Comparison of ENCODE assay signal across 16 cellular contexts in the genomic region with DNA sequence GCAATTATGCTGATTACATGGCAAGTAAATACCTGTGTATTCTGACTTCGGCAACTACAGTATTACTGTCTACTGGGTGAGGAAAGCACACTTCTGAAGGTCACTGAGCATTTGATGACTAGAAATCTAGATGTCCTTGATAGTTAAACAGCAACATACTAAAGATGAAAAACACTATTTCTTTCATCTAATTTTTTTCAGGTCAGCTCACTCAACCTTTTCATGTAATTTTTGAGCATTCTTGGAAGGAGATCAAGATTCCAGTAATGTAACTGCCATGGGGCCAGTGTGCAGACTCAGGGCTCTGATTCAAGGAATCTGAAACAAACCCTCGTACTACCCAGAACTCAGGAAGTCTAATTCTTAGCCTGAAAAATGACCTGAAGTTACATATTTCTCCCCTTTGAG.
DNase-seq lines count a peak whose midpoint lies in the region; ATAC-seq and TF ChIP-seq lines count a peak whose summit lies in the region.
"Had no signal": no experiment of that assay in that cellular context is flagged by ENCODE, and none has a peak within 500 bp of the region (broad histone marks: within the 10 kb centered on the region; RNA-seq: fewer than 3 reads in every experiment).

No MANE protein-coding gene starts in this region.

- TF ChIP-seq CTCF in cardiac fibroblast (IDR thresholded peaks at IDR 0.05; ENCODE audit: low read depth, low read length), result no peak
- no peak for TF ChIP-seq CTCF in sigmoid colon (IDR thresholded peaks at IDR 0.05)

- H3K4me1 Mint-ChIP-seq in natural killer cell treated with Interleukin-12 subunit alpha and Interleukin-12 subunit beta and Interleukin-15 and Interleukin-18, amount 100 ng/mL, for 72 hours (ENCODE audit: low read depth in 2 of 2), result peaks cover 46 to 52% of the 10 kb centered on the region in 2 donors

- peaks cover 39% of the 10 kb centered on the region for H3K4me1 ChIP-seq in SJSA1 (replicated peaks)
- peaks cover 0 to 21% (median 17%) of the 10 kb centered on the region in 4 donors for H3K4me1 ChIP-seq in sigmoid colon
- H3K4me1 ChIP-seq: neural progenitor cell had no signal

- H3K9me3 ChIP-seq in SJSA1 (replicated peaks) (0 out of 2 replicates have a peak, but pooled peaks cover 5% of the 10 kb centered on the region), sigmoid colon (no peaks in the 10 kb centered on the region)

- H3K4me3 ChIP-seq in SJSA1 (no peak overlapping the region), cardiac fibroblast (replicated peaks in 1 of 2; ENCODE audit: low read depth in 2 of 2, low read length in 2 of 2) (no peak overlapping the region), sigmoid colon (no peak overlapping the region)
- H3K4me3 ChIP-seq: adrenal gland, heart right ventricle, neural progenitor cell, spleen had no signal

- no peaks in the 10 kb centered on the region for H3K27me3 Mint-ChIP-seq in natural killer cell treated with Interleukin-12 subunit alpha and Interleukin-12 subunit beta and Interleukin-15 and Interleukin-18, amount 100 ng/mL, for 72 hours

- H3K27ac Mint-ChIP-seq in natural killer cell treated with Interleukin-12 subunit alpha and Interleukin-12 subunit beta and Interleukin-15 and Interleukin-18, amount 100 ng/mL, for 72 hours, result peak overlapping the region; percentile 85 to 89
- H3K27ac Mint-ChIP-seq: neural progenitor cell had no signal

- no peaks in the 10 kb centered on the region for H3K27me3 ChIP-seq in SJSA1 (replicated peaks)
- H3K27me3 ChIP-seq in sigmoid colon, result no peaks in the 10 kb centered on the region
- H3K27me3 ChIP-seq: adrenal gland, neural progenitor cell, spleen had no signal

- 56 to 78% methylated on average over 2 of the region's 2 CpGs for WGBS in sigmoid colon, 2 donors

- peak overlapping the region; percentile 63 for H3K4me3 Mint-ChIP-seq in natural killer cell treated with Interleukin-12 subunit alpha and Interleukin-12 subunit beta and Interleukin-15 and Interleukin-18, amount 100 ng/mL, for 72 hours
- H3K4me3 Mint-ChIP-seq: neural progenitor cell had no signal

- H3K36me3 ChIP-seq in SJSA1 (no peaks in the 10 kb centered on the region), sigmoid colon (no peaks in the 10 kb centered on the region)
- H3K36me3 ChIP-seq: adrenal gland, heart right ventricle, neural progenitor cell, spleen had no signal

- peaks cover 7% of the 10 kb centered on the region for H3K9me3 Mint-ChIP-seq in natural killer cell treated with Interleukin-12 subunit alpha and Interleukin-12 subunit beta and Interleukin-15 and Interleukin-18, amount 100 ng/mL, for 72 hours

- no peak for TF ChIP-seq EP300 in sigmoid colon (IDR thresholded peaks at IDR 0.05)

- intact Hi-C loops in sigmoid colon (cut with DNase I), result no loop called here

- no peak for TF ChIP-seq POLR2A in sigmoid colon (IDR thresholded peaks at IDR 0.05)

- peak; percentile 86 to 92 for ATAC-seq in activated CD4-positive, CD25-positive, alpha-beta regulatory T cell treated with anti-CD3 and anti-CD28 coated beads, Interleukin-2, amount 50 U/mL, for 24 hours
- peak; percentile 83 to 84 for ATAC-seq in natural killer cell treated with Interleukin-12 subunit alpha and Interleukin-12 subunit beta and Interleukin-15 and Interleukin-18, amount 100 ng/mL, for 72 hours
- no peak for ATAC-seq in GM21825 (IDR thresholded peaks at IDR 0.05; ENCODE audit: unreplicated experiment)
- ATAC-seq in GM19467 (IDR thresholded peaks at IDR 0.05; ENCODE audit: unreplicated experiment), result no peak
- ATAC-seq: heart right ventricle had no signal

- no peak for DNase-seq in activated CD4-positive, CD25-positive, alpha-beta regulatory T cell treated with anti-CD3 and anti-CD28 coated beads, Interleukin-2, amount 50 U/mL, for 72 hours
- DNase-seq in SJSA1 (ENCODE audit: low read depth in 1 of 2, low spot score in 2 of 2), result peak in 1 of 2 experiments; percentile 32
- DNase-seq in cardiac fibroblast (ENCODE audit: low read depth in 2 of 2), result peak; percentile 45 to 66
- DNase-seq in natural killer cell treated with Interleukin-12 subunit alpha and Interleukin-12 subunit beta and Interleukin-15 and Interleukin-18, amount 100 ng/mL, for 72 hours (ENCODE audit: low spot score), result no peak
- DNase-seq in sigmoid colon, result no peak
- DNase-seq: heart right ventricle, NCI-H1105, NCI-H524 treated with DMSO at 0.1 percent for 48 hours, SHP77, spleen had no signal

- H3K27ac ChIP-seq in SJSA1, result peak overlapping the region; percentile 74
- no peak overlapping the region for H3K27ac ChIP-seq in sigmoid colon
- H3K27ac ChIP-seq: 22Rv1, adrenal gland, heart right ventricle, neural progenitor cell had no signal

- peaks cover 24% of the 10 kb centered on the region for H3K36me3 Mint-ChIP-seq in natural killer cell treated with Interleukin-12 subunit alpha and Interleukin-12 subunit beta and Interleukin-15 and Interleukin-18, amount 100 ng/mL, for 72 hours

Comparison
In these comparisons a context has a peak if more than half of its experiments do, and no peak if none do; other contexts are left out.
1. ATAC-seq: peak in activated CD4-positive, CD25-positive, alpha-beta regulatory T cell treated with anti-CD3 and anti-CD28 coated beads, Interleukin-2, amount 50 U/mL, for 24 hours (2 of 2) and natural killer cell treated with Interleukin-12 subunit alpha and Interleukin-12 subunit beta and Interleukin-15 and Interleukin-18, amount 100 ng/mL, for 72 hours (2 of 2); none in GM21825 (single experiment) and GM19467 (single experiment).
2. DNase-seq: peak in cardiac fibroblast (2 of 2); none in activated CD4-positive, CD25-positive, alpha-beta regulatory T cell treated with anti-CD3 and anti-CD28 coated beads, Interleukin-2, amount 50 U/mL, for 72 hours (single experiment), natural killer cell treated with Interleukin-12 subunit alpha and Interleukin-12 subunit beta and Interleukin-15 and Interleukin-18, amount 100 ng/mL, for 72 hours (single experiment) and sigmoid colon (single experiment).